37 cellular contexts compared by ENCODE assay signal in the genomic region with DNA sequence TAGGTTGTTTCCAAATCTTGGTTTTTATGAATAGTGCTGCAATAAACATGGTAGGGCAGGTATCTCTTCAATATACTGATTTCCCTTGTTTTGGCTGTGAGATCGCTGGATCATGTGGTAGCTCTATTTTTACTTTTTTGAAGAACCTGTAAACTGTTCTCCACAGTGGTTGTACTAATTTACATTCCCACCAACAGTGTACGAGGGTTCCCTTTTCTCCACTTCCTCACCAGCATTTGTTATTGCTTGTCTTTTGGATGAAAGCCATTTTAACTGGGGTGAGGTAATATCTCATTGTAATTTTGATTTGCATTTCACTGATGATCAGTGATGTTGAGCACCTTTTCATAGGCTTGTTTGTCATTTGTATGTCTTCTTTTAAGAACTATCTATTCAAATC. TPM values are rescaled to one million over a fixed set of nuclear protein-coding genes. Genes with fewer than 3 reads are reported as not detected.
"Had no signal": no experiment of that assay in that cellular context is flagged by ENCODE, and none has a peak within 500 bp of the region (broad histone marks: within the 10 kb centered on the region; RNA-seq: fewer than 3 reads in every experiment).

No MANE protein-coding gene starts in this region.

- ATAC-seq: activated naive CD4-positive, alpha-beta T cell treated with anti-CD3 and anti-CD28 coated beads, Interleukin-2, amount 50 U/mL, for 72 hours; activated T-cell treated with anti-CD3 and anti-CD28 coated beads, Interleukin-2, amount 50 U/mL, for 4 hours; Panc1; WTC11 had no signal

- H3K36me3 ChIP-seq: SJCRH30 had no signal

- DNase-seq: activated CD4-positive, alpha-beta memory T cell treated with anti-CD3 and anti-CD28 coated beads for 36 hours; activated CD4-positive, alpha-beta T cell treated with anti-CD3 and anti-CD28 coated beads for 4 hours; activated CD4-positive, alpha-beta T cell treated with anti-CD3 and anti-CD28 coated beads, Interleukin-2, amount 50 U/mL, for 1 hour; activated CD4-positive, CD25-positive, alpha-beta regulatory T cell treated with anti-CD3 and anti-CD28 coated beads, Interleukin-2, amount 50 U/mL, for 72 hours; activated CD8-positive, alpha-beta memory T cell treated with anti-CD3 and anti-CD28 coated beads, Interleukin-2, amount 50 U/mL, for 4 hours; activated gamma-delta T cell treated with Interleukin-2 at 50 U/mL for 16 hours; activated naive CD4-positive, alpha-beta T cell treated with anti-CD3 and anti-CD28 coated beads for 36 hours; activated T-cell treated with anti-CD3 and anti-CD28 coated beads for 4 hours; activated T-cell treated with anti-CD3 and anti-CD28 coated beads, Interleukin-2, amount 50 U/mL, for 4 hours; anterior cingulate cortex; central memory CD4-positive, alpha-beta T cell; NCI-H1092 treated with DMSO at 0.1 percent for 48 hours; NCI-H1417; NCI-H146; NCI-H187; NCI-H2029 treated with DMSO at 0.1 percent for 48 hours; NCI-H2107; NCI-H2171; NCI-H510A; NCI-H526; NCI-H748 treated with DMSO at 0.1 percent for 48 hours; NK-92 treated with Interleukin-12 subunit alpha and Interleukin-12 subunit beta, amount 100 ng/mL, for 24 hours; SHP77; SJCRH30; SW 1271; T-helper 1 cell; T-helper 2 cell; T-helper 9 cell had no signal

- H3K27me3 ChIP-seq: SJCRH30 had no signal

- H3K4me1 ChIP-seq: SJCRH30 had no signal

- H3K9ac ChIP-seq: KMS-11 had no signal

- FAIRE-seq: colon had no signal

- H3K4me3 ChIP-seq: SJCRH30, SK-N-MC had no signal

- H3K27ac ChIP-seq: KMS-11, SJCRH30, SK-N-MC had no signal

- H3K9me3 ChIP-seq: SJCRH30 had no signal

- H3K4me2 ChIP-seq: KMS-11 had no signal

RNA-seq across cellular contexts. Expression of gene ARG1, which starts 8.0 kb away (rescaled TPM):
- total RNA-seq: activated CD4-positive, alpha-beta memory T cell treated with anti-CD3 and anti-CD28 coated beads for 36 hours; activated naive CD4-positive, alpha-beta T cell treated with anti-CD3 and anti-CD28 coated beads for 36 hours; activated naive CD4-positive, alpha-beta T cell treated with anti-CD3 and anti-CD28 coated beads, Interleukin-2, amount 50 U/mL, for 72 hours; activated T-helper 1 cell treated with anti-CD3 and anti-CD28 coated beads, Interleukin-12 subunit alpha, Interleukin-12 subunit beta, Interleukin-2, Interleukin-4 antibody, amounts not matched to agents 30 ng/mL and 10 ng/mL and 1 ng/mL, durations not matched to agents 14 hours and 24 hours and 36 hours; M059J; RPMI7951; SJCRH30 had no signal
